Comparison of ENCODE assay signal across 6 cellular contexts in the genomic region with DNA sequence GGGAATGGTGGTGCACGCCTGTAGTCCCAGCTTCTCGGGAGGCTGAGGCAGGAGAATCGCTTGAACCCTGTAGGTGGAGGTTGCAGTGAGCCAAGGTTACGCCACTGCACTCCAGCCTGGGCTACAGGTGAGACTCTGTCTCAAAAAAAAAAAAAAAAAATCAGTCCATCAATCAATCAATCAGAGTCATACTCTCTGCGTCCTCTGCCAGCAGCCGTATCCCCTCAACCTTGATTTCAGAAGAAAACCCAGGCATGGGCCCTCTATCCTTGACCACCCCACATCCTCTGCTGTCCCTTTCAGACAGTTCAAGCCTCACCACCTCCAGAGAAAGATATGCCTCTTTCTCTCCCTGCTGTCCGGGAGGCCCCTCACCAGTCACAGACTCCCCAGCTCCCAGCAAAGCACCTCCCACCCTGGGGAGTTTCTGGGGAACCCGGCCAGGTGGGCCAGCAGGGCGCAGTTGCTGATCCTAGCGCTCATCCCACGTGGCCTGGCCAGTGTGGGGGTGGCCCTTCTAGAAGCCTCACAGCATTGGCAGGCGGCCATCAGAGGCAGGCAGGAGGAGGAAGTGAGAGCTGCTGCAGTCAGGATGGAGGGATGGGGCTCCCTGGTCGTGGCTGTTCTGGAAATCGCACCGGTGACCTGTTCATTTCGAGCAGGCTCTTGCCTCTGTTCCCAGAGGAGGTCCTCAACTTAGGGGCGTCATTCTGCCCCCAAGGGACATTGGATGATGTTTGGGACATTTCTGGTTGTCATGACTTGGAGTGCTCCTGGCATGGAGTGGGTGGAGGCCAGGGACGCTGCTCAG. TPM values are rescaled to one million over a fixed set of nuclear protein-coding genes. Genes with fewer than 3 reads are reported as not detected.
DNase-seq lines count a peak whose midpoint lies in the region; ATAC-seq, FAIRE-seq and TF ChIP-seq lines count a peak whose summit lies in the region.

No MANE protein-coding gene starts in this region.

- H3K4me3 Mint-ChIP-seq in activated CD4-positive, alpha-beta T cell treated with anti-CD3 and anti-CD28 coated beads, Interleukin-2, amount 10 ng/mL, durations not matched to agents 24 days and 14 days, result no peak overlapping the region
- no peak overlapping the region for H3K4me3 Mint-ChIP-seq in activated CD8-positive, alpha-beta T cell treated with anti-CD3 and anti-CD28 coated beads for 36 hours

- no peak for FAIRE-seq in HepG2 (lab: Jason Lieb, UNC)

- H3K36me3 ChIP-seq in HepG2 (replicated peaks in 1 of 2; ENCODE audit: control insufficient read depth in 1 of 2, insufficient read depth in 2 of 2, low read length in 2 of 2) (peaks cover 0 to 2% of the 10 kb centered on the region in 2 experiments; a peak in 2 of 5 replicates), hepatocyte (replicated peaks; ENCODE audit: insufficient read depth, low read depth) (no peaks in the 10 kb centered on the region)

- peaks cover 16% of the 10 kb centered on the region for H3K4me1 Mint-ChIP-seq in activated CD4-positive, alpha-beta T cell treated with anti-CD3 and anti-CD28 coated beads, Interleukin-2, amount 10 ng/mL, durations not matched to agents 24 days and 14 days
- H3K4me1 Mint-ChIP-seq in activated CD8-positive, alpha-beta T cell treated with anti-CD3 and anti-CD28 coated beads for 36 hours (ENCODE audit: low read depth), result peaks cover 15% of the 10 kb centered on the region

- POLR2A ChIA-PET in activated CD8-positive, alpha-beta T cell treated with anti-CD3 and anti-CD28 coated beads for 36 hours (lab: Charles Lee), result interaction anchor here (1.0 to 11.0 kb wide), 2 partner anchors 14 to 26 kb away, joined by 3 to 102 read pairs; partner anchors contain the start of genes AMH and JSRP1
- POLR2A ChIA-PET in HepG2 (lab: Yijun Ruan, JAX), result interaction anchor here (0.9 to 2.8 kb wide), 10 partner anchors 8 to 130 kb away, joined by 3 to 8 read pairs (median 4); partner anchors contain the start of gene PLEKHJ1

- WGBS in HepG2 (ENCODE audit: low lambda C conversion rate), result 42% methylated on average over 12 of the region's 18 CpGs
- 74% methylated on average over 18 of the region's 18 CpGs for WGBS in hepatocyte (ENCODE audit: low lambda C conversion rate, missing lambda C conversion rate)

- TF ChIP-seq RAD21 in HepG2 (CRISPR knock-in tag; IDR thresholded peaks at IDR 0.05), result no peak

- CTCF ChIA-PET in activated CD8-positive, alpha-beta T cell treated with anti-CD3 and anti-CD28 coated beads for 36 hours (lab: Charles Lee), result interaction anchor here (0.8 kb wide), 1 partner anchor 8 kb away, joined by 4 read pairs; no protein-coding TSS in a partner anchor
- CTCF ChIA-PET in HepG2 (lab: Yijun Ruan, JAX; ENCODE audit: low intra/inter-chr PET ratio, low total read pairs), result no interaction called here

- TF ChIP-seq CTCF in activated CD8-positive, alpha-beta T cell treated with anti-CD3 and anti-CD28 coated beads for 36 hours (IDR thresholded peaks at IDR 0.05), result no peak
- TF ChIP-seq CTCF in HepG2 (CRISPR knock-in tag; IDR thresholded peaks at IDR 0.05) (peak; percentile 23), hepatocyte (IDR thresholded peaks at IDR 0.05; ENCODE audit: poor library complexity) (no peak)

- H3K27me3 ChIP-seq in HepG2 (ENCODE audit: control insufficient read depth in 1 of 2, insufficient read depth in 2 of 2, low read length in 2 of 2) (no peaks in the 10 kb centered on the region; a peak in 1 of 5 replicates), hepatocyte (no peaks in the 10 kb centered on the region)

- peak; percentile 75 for DNase-seq in activated CD4-positive, alpha-beta T cell treated with anti-CD3 and anti-CD28 coated beads, Interleukin-2, amount 10 ng/mL, durations not matched to agents 24 days and 14 days
- DNase-seq in activated CD4-positive, alpha-beta T cell treated with anti-CD3 and anti-CD28 coated beads for 4 hours, result no peak
- peak; percentile 71 for DNase-seq in activated CD8-positive, alpha-beta T cell treated with anti-CD3 and anti-CD28 coated beads for 36 hours
- DNase-seq in HepG2 (ENCODE audit: low spot score), result peak; percentile 58
- DNase-seq in hepatocyte (ENCODE audit: low spot score), result no peak

- H3K4me2 ChIP-seq in HepG2 (ENCODE audit: low read depth, low read length) (peak overlapping the region; percentile 99), hepatocyte (no peak overlapping the region)

- peaks cover 26% of the 10 kb centered on the region for H3K79me2 ChIP-seq in HepG2 (ENCODE audit: insufficient read depth, low read length)
- H3K79me2 ChIP-seq in hepatocyte, result peaks cover 20% of the 10 kb centered on the region

- peak overlapping the region; percentile 67 for H3K27ac Mint-ChIP-seq in activated CD4-positive, alpha-beta T cell treated with anti-CD3 and anti-CD28 coated beads, Interleukin-2, amount 10 ng/mL, durations not matched to agents 24 days and 14 days
- peak overlapping the region; percentile 42 for H3K27ac Mint-ChIP-seq in activated CD8-positive, alpha-beta T cell treated with anti-CD3 and anti-CD28 coated beads for 36 hours

- H2AFZ ChIP-seq in HepG2 (ENCODE audit: low read length) (no peak overlapping the region), hepatocyte (no peak overlapping the region)

- no peaks in the 10 kb centered on the region for H3K9me3 Mint-ChIP-seq in activated CD4-positive, alpha-beta T cell treated with anti-CD3 and anti-CD28 coated beads, Interleukin-2, amount 10 ng/mL, durations not matched to agents 24 days and 14 days
- H3K9me3 Mint-ChIP-seq in activated CD8-positive, alpha-beta T cell treated with anti-CD3 and anti-CD28 coated beads for 36 hours, result no peaks in the 10 kb centered on the region

- peak overlapping the region; percentile 42 for H3K27ac ChIP-seq in HepG2 (ENCODE audit: extremely low read length, insufficient read depth, low read length)
- H3K27ac ChIP-seq in hepatocyte, result no peak overlapping the region

- H3K9me3 ChIP-seq in HepG2 (ENCODE audit: low read length) (no peaks in the 10 kb centered on the region), hepatocyte (ENCODE audit: low read depth) (no peaks in the 10 kb centered on the region)

- peaks cover 14% of the 10 kb centered on the region for H3K36me3 Mint-ChIP-seq in activated CD4-positive, alpha-beta T cell treated with anti-CD3 and anti-CD28 coated beads, Interleukin-2, amount 10 ng/mL, durations not matched to agents 24 days and 14 days (ENCODE audit: low read depth)
- H3K36me3 Mint-ChIP-seq in activated CD8-positive, alpha-beta T cell treated with anti-CD3 and anti-CD28 coated beads for 36 hours (ENCODE audit: low read depth), result peaks cover 14% of the 10 kb centered on the region

- ATAC-seq in activated CD8-positive, alpha-beta T cell treated with anti-CD3 and anti-CD28 coated beads for 36 hours, result no peak
- ATAC-seq in HepG2 (peak; percentile 43), GM19351 (IDR thresholded peaks at IDR 0.05; ENCODE audit: unreplicated experiment) (no peak)

- no peaks in the 10 kb centered on the region for H3K9me2 ChIP-seq in hepatocyte (replicated peaks; ENCODE audit: insufficient read depth)

- peak in 1 of 2 experiments; percentile 58; a peak in 1 of 4 replicates for TF ChIP-seq POLR2A in HepG2 (IDR thresholded peaks at IDR 0.05; ENCODE audit: insufficient read depth in 1 of 2, low read depth in 2 of 2, low read length in 2 of 2)

- no peaks in the 10 kb centered on the region for H3K27me3 Mint-ChIP-seq in activated CD4-positive, alpha-beta T cell treated with anti-CD3 and anti-CD28 coated beads, Interleukin-2, amount 10 ng/mL, durations not matched to agents 24 days and 14 days
- H3K27me3 Mint-ChIP-seq in activated CD8-positive, alpha-beta T cell treated with anti-CD3 and anti-CD28 coated beads for 36 hours, result no peaks in the 10 kb centered on the region

- H3K9ac ChIP-seq in HepG2 (ENCODE audit: insufficient read depth, low read depth, low read length), result peak overlapping the region; percentile 2; the same call in 1 of the 2 replicates

- H4K20me1 ChIP-seq in HepG2 (ENCODE audit: insufficient read depth, low read length) (peaks cover 18% of the 10 kb centered on the region), hepatocyte (ENCODE audit: insufficient read depth, poor library complexity, severe bottlenecking) (peaks cover 20% of the 10 kb centered on the region)

- peaks cover 60% of the 10 kb centered on the region for H3K4me1 ChIP-seq in HepG2 (ENCODE audit: insufficient read depth, low read length)
- peaks cover under 1% of the 10 kb centered on the region for H3K4me1 ChIP-seq in hepatocyte (ENCODE audit: insufficient read depth)

- in situ Hi-C loops in HepG2 (cut with HindIII; ENCODE audit: extremely low pct_ligation_motif_present, low pct_unique_long_range_greater_than_20kb), result no loop called here

- peak in 1 of 2 experiments; percentile 19; a peak in 1 of 4 replicates for TF ChIP-seq EP300 in HepG2 (IDR thresholded peaks at IDR 0.05; ENCODE audit: low read depth in 2 of 2, low read length in 2 of 2)
- no peak; the same call in 1 of the 2 replicates for TF ChIP-seq EP300 in HepG2 (CRISPR knock-in tag; IDR thresholded peaks at IDR 0.05; ENCODE audit: borderline replicate concordance)

- intact Hi-C loops in activated CD4-positive, alpha-beta T cell treated with anti-CD3 and anti-CD28 coated beads, Interleukin-2, amount 10 ng/mL, durations not matched to agents 24 days and 14 days (cut with micrococcal nuclease), result no loop called here
- intact Hi-C loops in activated CD8-positive, alpha-beta T cell treated with anti-CD3 and anti-CD28 coated beads for 36 hours (cut with micrococcal nuclease), result no loop called here
- intact Hi-C loops in HepG2 (cut with micrococcal nuclease; ENCODE audit: unreplicated experiment), result no loop called here

- H3K4me3 ChIP-seq in HepG2 (replicated peaks in 1 of 3; ENCODE audit: insufficient read depth in 1 of 3, low read depth in 2 of 3, low read length in 3 of 3), result peak overlapping the region; percentile 14 to 96 (median 42)
- no peak overlapping the region for H3K4me3 ChIP-seq in hepatocyte

- BruUV-seq in HepG2 (replicated peaks; lab: Mats Ljungman, UMichigan), result no TSS peak

RNA-seq across cellular contexts. Expression of gene JSRP1, which starts 10.2 kb away (rescaled TPM):
- total RNA-seq in activated CD4-positive, alpha-beta T cell treated with anti-CD3 and anti-CD28 coated beads, Interleukin-2, amount 10 ng/mL, durations not matched to agents 24 days and 14 days, result 0.40 and 0.91 TPM in 2 replicates
- total RNA-seq in activated CD8-positive, alpha-beta T cell treated with anti-CD3 and anti-CD28 coated beads for 36 hours, result 1 to 10 TPM; 1.0 TPM
- total RNA-seq in HepG2 (2016; rRNA removed; fragmentation: Illumina TruSeq; extraction: Trizol) (0.38 and 0.73 TPM in 2 replicates), hepatocyte (0.30 TPM in 1 of 2 replicates, not detected in the other)
- 1.1 TPM in 2 replicates for total RNA-seq in HepG2 (2016; cell fraction: cytosol; rRNA removed; fragmentation: Illumina TruSeq; extraction: Trizol; ENCODE audit: low read depth)
- total RNA-seq in HepG2 (2016; cell fraction: insoluble cytoplasmic fraction; rRNA removed; fragmentation: Illumina TruSeq; extraction: Trizol), result 0.54 and 0.56 TPM in 2 replicates
- 0.96 and 1.2 TPM in 2 replicates for total RNA-seq in HepG2 (2016; cell fraction: membrane; rRNA removed; fragmentation: Illumina TruSeq; extraction: Trizol)
- total RNA-seq in HepG2 (2016; cell fraction: nucleus; rRNA removed; fragmentation: Illumina TruSeq; extraction: Trizol), result 0.40 and 0.69 TPM in 2 replicates
- polyA plus RNA-seq in HepG2 (2011; rRNA removed) (0.16 and 0.39 TPM in 2 replicates), hepatocyte (0.91 and 0.93 TPM in 2 replicates)
- 0.27 and 0.36 TPM in 2 replicates for polyA plus RNA-seq in HepG2 (2011; cell fraction: cytosol; rRNA removed)
- polyA plus RNA-seq in HepG2 (2011; cell fraction: nucleus; rRNA removed), result 0.29 TPM in 1 of 2 replicates, not detected in the other
- 0.41 and 0.44 TPM in 2 replicates for polyA plus RNA-seq in HepG2 (2012)
- polyA plus RNA-seq in HepG2 (2016; cell fraction: cytosol; fragmentation: Illumina TruSeq; extraction: Trizol; ENCODE audit: low read depth), result 0.88 and 1.2 TPM in 2 replicates
- 0.73 and 0.80 TPM in 2 replicates for polyA plus RNA-seq in HepG2 (2016; cell fraction: insoluble cytoplasmic fraction; fragmentation: Illumina TruSeq; extraction: Trizol; ENCODE audit: low read depth)
- polyA plus RNA-seq in HepG2 (2016; cell fraction: membrane; fragmentation: Illumina TruSeq; extraction: Trizol; ENCODE audit: low read depth), result 0.84 and 1.0 TPM in 2 replicates
- polyA plus RNA-seq in HepG2 (2016; cell fraction: nucleus; fragmentation: Illumina TruSeq; extraction: Trizol; ENCODE audit: insufficient read depth, low read depth), result 0.57 and 0.95 TPM in 2 replicates
- polyA minus RNA-seq in HepG2 (2011; rRNA and poly(A)+ RNA removed; ENCODE audit: low replicate concordance), result not detected in 2 replicates
- polyA minus RNA-seq in HepG2 (2011; cell fraction: cytosol; rRNA and poly(A)+ RNA removed), result not detected in 2 replicates
- not detected in 2 replicates for polyA minus RNA-seq in HepG2 (2011; cell fraction: nucleus; rRNA and poly(A)+ RNA removed)

RNA-seq across cellular contexts. Expression of gene PEAK3, which starts 15.6 kb away (rescaled TPM):
- 0.09 TPM in 1 of 2 replicates, not detected in the other for total RNA-seq in activated CD4-positive, alpha-beta T cell treated with anti-CD3 and anti-CD28 coated beads, Interleukin-2, amount 10 ng/mL, durations not matched to agents 24 days and 14 days
- not detected for total RNA-seq in activated CD8-positive, alpha-beta T cell treated with anti-CD3 and anti-CD28 coated beads for 36 hours
- total RNA-seq in HepG2 (2016; rRNA removed; fragmentation: Illumina TruSeq; extraction: Trizol) (not detected in 2 replicates), hepatocyte (not detected in 2 replicates)
- not detected in 2 replicates for total RNA-seq in HepG2 (2016; cell fraction: cytosol; rRNA removed; fragmentation: Illumina TruSeq; extraction: Trizol; ENCODE audit: low read depth)
- total RNA-seq in HepG2 (2016; cell fraction: insoluble cytoplasmic fraction; rRNA removed; fragmentation: Illumina TruSeq; extraction: Trizol), result not detected in 2 replicates
- total RNA-seq in HepG2 (2016; cell fraction: membrane; rRNA removed; fragmentation: Illumina TruSeq; extraction: Trizol), result not detected in 2 replicates
- not detected in 2 replicates for total RNA-seq in HepG2 (2016; cell fraction: nucleus; rRNA removed; fragmentation: Illumina TruSeq; extraction: Trizol)
- polyA plus RNA-seq in HepG2 (2011; rRNA removed) (not detected in 2 replicates), hepatocyte (0.15 and 0.57 TPM in 2 replicates)
- not detected in 2 replicates for polyA plus RNA-seq in HepG2 (2011; cell fraction: cytosol; rRNA removed)
- not detected in 2 replicates for polyA plus RNA-seq in HepG2 (2011; cell fraction: nucleus; rRNA removed)
- not detected in 2 replicates for polyA plus RNA-seq in HepG2 (2012)
- not detected in 2 replicates for polyA plus RNA-seq in HepG2 (2016; cell fraction: cytosol; fragmentation: Illumina TruSeq; extraction: Trizol; ENCODE audit: low read depth)
- polyA plus RNA-seq in HepG2 (2016; cell fraction: insoluble cytoplasmic fraction; fragmentation: Illumina TruSeq; extraction: Trizol; ENCODE audit: low read depth), result not detected in 2 replicates
- not detected in 2 replicates for polyA plus RNA-seq in HepG2 (2016; cell fraction: membrane; fragmentation: Illumina TruSeq; extraction: Trizol; ENCODE audit: low read depth)
- polyA plus RNA-seq in HepG2 (2016; cell fraction: nucleus; fragmentation: Illumina TruSeq; extraction: Trizol; ENCODE audit: insufficient read depth, low read depth), result not detected in 2 replicates
- polyA minus RNA-seq in HepG2 (2011; rRNA and poly(A)+ RNA removed; ENCODE audit: low replicate concordance), result not detected in 2 replicates
- polyA minus RNA-seq in HepG2 (2011; cell fraction: cytosol; rRNA and poly(A)+ RNA removed), result not detected in 2 replicates
- polyA minus RNA-seq in HepG2 (2011; cell fraction: nucleus; rRNA and poly(A)+ RNA removed), result not detected in 2 replicates

RNA-seq across cellular contexts. Expression of gene AMH, which starts 17.3 kb away (rescaled TPM):
- total RNA-seq in activated CD4-positive, alpha-beta T cell treated with anti-CD3 and anti-CD28 coated beads, Interleukin-2, amount 10 ng/mL, durations not matched to agents 24 days and 14 days, result 4.0 and 5.1 TPM in 2 replicates
- 1 to 10 TPM; 4.5 to 6.1 TPM for total RNA-seq in activated CD8-positive, alpha-beta T cell treated with anti-CD3 and anti-CD28 coated beads for 36 hours
- total RNA-seq in HepG2 (2016; rRNA removed; fragmentation: Illumina TruSeq; extraction: Trizol) (0.18 TPM in 1 of 2 replicates, not detected in the other), hepatocyte (3.9 and 8.2 TPM in 2 replicates)
- total RNA-seq in HepG2 (2016; cell fraction: cytosol; rRNA removed; fragmentation: Illumina TruSeq; extraction: Trizol; ENCODE audit: low read depth), result not detected in 2 replicates
- total RNA-seq in HepG2 (2016; cell fraction: insoluble cytoplasmic fraction; rRNA removed; fragmentation: Illumina TruSeq; extraction: Trizol), result not detected in 2 replicates
- 0.09 TPM in 1 of 2 replicates, not detected in the other for total RNA-seq in HepG2 (2016; cell fraction: membrane; rRNA removed; fragmentation: Illumina TruSeq; extraction: Trizol)
- not detected in 2 replicates for total RNA-seq in HepG2 (2016; cell fraction: nucleus; rRNA removed; fragmentation: Illumina TruSeq; extraction: Trizol)
- polyA plus RNA-seq in HepG2 (2011; rRNA removed) (0.03 and 0.04 TPM in 2 replicates), hepatocyte (20.9 and 22.3 TPM in 2 replicates)
- polyA plus RNA-seq in HepG2 (2011; cell fraction: cytosol; rRNA removed), result 0.05 TPM in 1 of 2 replicates, not detected in the other
- 1.2 and 2.0 TPM in 2 replicates for polyA plus RNA-seq in HepG2 (2011; cell fraction: nucleus; rRNA removed)
- polyA plus RNA-seq in HepG2 (2012), result 0.08 TPM in 1 of 2 replicates, not detected in the other
- polyA plus RNA-seq in HepG2 (2016; cell fraction: cytosol; fragmentation: Illumina TruSeq; extraction: Trizol; ENCODE audit: low read depth), result 0.06 TPM in 1 of 2 replicates, not detected in the other
- not detected in 2 replicates for polyA plus RNA-seq in HepG2 (2016; cell fraction: insoluble cytoplasmic fraction; fragmentation: Illumina TruSeq; extraction: Trizol; ENCODE audit: low read depth)
- polyA plus RNA-seq in HepG2 (2016; cell fraction: membrane; fragmentation: Illumina TruSeq; extraction: Trizol; ENCODE audit: low read depth), result not detected in 2 replicates
- polyA plus RNA-seq in HepG2 (2016; cell fraction: nucleus; fragmentation: Illumina TruSeq; extraction: Trizol; ENCODE audit: insufficient read depth, low read depth), result 0.51 TPM in 2 replicates
- 0.48 and 1.0 TPM in 2 replicates for polyA minus RNA-seq in HepG2 (2011; rRNA and poly(A)+ RNA removed; ENCODE audit: low replicate concordance)
- polyA minus RNA-seq in HepG2 (2011; cell fraction: cytosol; rRNA and poly(A)+ RNA removed), result not detected in 2 replicates
- 0.62 TPM in 1 of 2 replicates, not detected in the other for polyA minus RNA-seq in HepG2 (2011; cell fraction: nucleus; rRNA and poly(A)+ RNA removed)

RNA-seq across cellular contexts. Expression of gene SF3A2, which starts 29.8 kb away (rescaled TPM):
- 159 and 171 TPM in 2 replicates for total RNA-seq in activated CD4-positive, alpha-beta T cell treated with anti-CD3 and anti-CD28 coated beads, Interleukin-2, amount 10 ng/mL, durations not matched to agents 24 days and 14 days
- 100 to 1,000 TPM; 157 to 163 TPM for total RNA-seq in activated CD8-positive, alpha-beta T cell treated with anti-CD3 and anti-CD28 coated beads for 36 hours
- 8.8 and 10.1 TPM in 2 replicates for total RNA-seq in HepG2 (2016; rRNA removed; fragmentation: Illumina TruSeq; extraction: Trizol)
- total RNA-seq in HepG2 (2016; cell fraction: cytosol; rRNA removed; fragmentation: Illumina TruSeq; extraction: Trizol; ENCODE audit: low read depth), result 11.7 and 13.9 TPM in 2 replicates
- 8.6 and 13.2 TPM in 2 replicates for total RNA-seq in HepG2 (2016; cell fraction: insoluble cytoplasmic fraction; rRNA removed; fragmentation: Illumina TruSeq; extraction: Trizol)
- total RNA-seq in HepG2 (2016; cell fraction: membrane; rRNA removed; fragmentation: Illumina TruSeq; extraction: Trizol), result 13.1 and 15.2 TPM in 2 replicates
- 16.1 and 17.8 TPM in 2 replicates for total RNA-seq in HepG2 (2016; cell fraction: nucleus; rRNA removed; fragmentation: Illumina TruSeq; extraction: Trizol)
- polyA plus RNA-seq in HepG2 (2011; rRNA removed), result 7.9 and 8.6 TPM in 2 replicates
- 6.1 and 7.3 TPM in 2 replicates for polyA plus RNA-seq in HepG2 (2011; cell fraction: cytosol; rRNA removed)
- 34.7 and 47.7 TPM in 2 replicates for polyA plus RNA-seq in HepG2 (2011; cell fraction: nucleus; rRNA removed)
- 34.0 and 34.2 TPM in 2 replicates for polyA plus RNA-seq in HepG2 (2012)
- 12.1 and 13.8 TPM in 2 replicates for polyA plus RNA-seq in HepG2 (2016; cell fraction: cytosol; fragmentation: Illumina TruSeq; extraction: Trizol; ENCODE audit: low read depth)
- 18.7 and 31.5 TPM in 2 replicates for polyA plus RNA-seq in HepG2 (2016; cell fraction: insoluble cytoplasmic fraction; fragmentation: Illumina TruSeq; extraction: Trizol; ENCODE audit: low read depth)
- polyA plus RNA-seq in HepG2 (2016; cell fraction: membrane; fragmentation: Illumina TruSeq; extraction: Trizol; ENCODE audit: low read depth), result 17.7 and 21.0 TPM in 2 replicates
- polyA plus RNA-seq in HepG2 (2016; cell fraction: nucleus; fragmentation: Illumina TruSeq; extraction: Trizol; ENCODE audit: insufficient read depth, low read depth), result 46.1 and 47.0 TPM in 2 replicates
- 20.0 and 24.2 TPM in 2 replicates for polyA minus RNA-seq in HepG2 (2011; rRNA and poly(A)+ RNA removed; ENCODE audit: low replicate concordance)
- 16.0 and 20.6 TPM in 2 replicates for polyA minus RNA-seq in HepG2 (2011; cell fraction: cytosol; rRNA and poly(A)+ RNA removed)
- 34.1 and 34.2 TPM in 2 replicates for polyA minus RNA-seq in HepG2 (2011; cell fraction: nucleus; rRNA and poly(A)+ RNA removed)
- 17.9 and 21.2 TPM in 2 replicates for total RNA-seq in hepatocyte
- 75.3 and 81.1 TPM in 2 replicates for polyA plus RNA-seq in hepatocyte

RNA-seq across cellular contexts. Expression of gene PLEKHJ1, which starts 30.3 kb away (rescaled TPM):
- total RNA-seq in activated CD4-positive, alpha-beta T cell treated with anti-CD3 and anti-CD28 coated beads, Interleukin-2, amount 10 ng/mL, durations not matched to agents 24 days and 14 days, result 70.5 and 71.6 TPM in 2 replicates
- 10 to 100 TPM; 65.3 to 72.8 TPM for total RNA-seq in activated CD8-positive, alpha-beta T cell treated with anti-CD3 and anti-CD28 coated beads for 36 hours
- total RNA-seq in HepG2 (2016; rRNA removed; fragmentation: Illumina TruSeq; extraction: Trizol) (108 and 130 TPM in 2 replicates), hepatocyte (142 and 165 TPM in 2 replicates)
- total RNA-seq in HepG2 (2016; cell fraction: cytosol; rRNA removed; fragmentation: Illumina TruSeq; extraction: Trizol; ENCODE audit: low read depth), result 129 and 146 TPM in 2 replicates
- 99.2 and 143 TPM in 2 replicates for total RNA-seq in HepG2 (2016; cell fraction: insoluble cytoplasmic fraction; rRNA removed; fragmentation: Illumina TruSeq; extraction: Trizol)
- 198 and 217 TPM in 2 replicates for total RNA-seq in HepG2 (2016; cell fraction: membrane; rRNA removed; fragmentation: Illumina TruSeq; extraction: Trizol)
- 72.7 and 85.2 TPM in 2 replicates for total RNA-seq in HepG2 (2016; cell fraction: nucleus; rRNA removed; fragmentation: Illumina TruSeq; extraction: Trizol)
- polyA plus RNA-seq in HepG2 (2011; rRNA removed) (70.5 and 89.7 TPM in 2 replicates), hepatocyte (190 and 207 TPM in 2 replicates)
- polyA plus RNA-seq in HepG2 (2011; cell fraction: cytosol; rRNA removed), result 94.0 and 125 TPM in 2 replicates
- polyA plus RNA-seq in HepG2 (2011; cell fraction: nucleus; rRNA removed), result 130 and 144 TPM in 2 replicates
- 41.8 and 57.9 TPM in 2 replicates for polyA plus RNA-seq in HepG2 (2012)
- 147 and 176 TPM in 2 replicates for polyA plus RNA-seq in HepG2 (2016; cell fraction: cytosol; fragmentation: Illumina TruSeq; extraction: Trizol; ENCODE audit: low read depth)
- polyA plus RNA-seq in HepG2 (2016; cell fraction: insoluble cytoplasmic fraction; fragmentation: Illumina TruSeq; extraction: Trizol; ENCODE audit: low read depth), result 97.4 and 103 TPM in 2 replicates
- 170 and 175 TPM in 2 replicates for polyA plus RNA-seq in HepG2 (2016; cell fraction: membrane; fragmentation: Illumina TruSeq; extraction: Trizol; ENCODE audit: low read depth)
- 156 and 163 TPM in 2 replicates for polyA plus RNA-seq in HepG2 (2016; cell fraction: nucleus; fragmentation: Illumina TruSeq; extraction: Trizol; ENCODE audit: insufficient read depth, low read depth)
- 33.4 and 58.0 TPM in 2 replicates for polyA minus RNA-seq in HepG2 (2011; rRNA and poly(A)+ RNA removed; ENCODE audit: low replicate concordance)
- polyA minus RNA-seq in HepG2 (2011; cell fraction: cytosol; rRNA and poly(A)+ RNA removed), result 18.1 and 22.7 TPM in 2 replicates
- 23.2 and 28.0 TPM in 2 replicates for polyA minus RNA-seq in HepG2 (2011; cell fraction: nucleus; rRNA and poly(A)+ RNA removed)

Comparison
In these comparisons a context has a peak if more than half of its experiments do, and no peak if none do; other contexts are left out.
1. DNase-seq: peak in activated CD4-positive, alpha-beta T cell treated with anti-CD3 and anti-CD28 coated beads, Interleukin-2, amount 10 ng/mL, durations not matched to agents 24 days and 14 days (single experiment), activated CD8-positive, alpha-beta T cell treated with anti-CD3 and anti-CD28 coated beads for 36 hours (single experiment) and HepG2 (single experiment); none in activated CD4-positive, alpha-beta T cell treated with anti-CD3 and anti-CD28 coated beads for 4 hours (0 of 2) and hepatocyte (single experiment).